ENCODE assay signal across 2 cellular contexts in genomic region chr12:112354399-112354798, GRCh38.
TF ChIP-seq lines count a peak whose summit lies in the region.

No MANE protein-coding gene starts in this region.

TF ChIP-seq in GM12891, 5 proteins besides CTCF, POLR2A, EP300 and RAD21:
- no peak for TF ChIP-seq SPI1 (IDR thresholded peaks at IDR 0.05; ENCODE audit: low read depth, low read length)
- TF ChIP-seq POLR2AphosphoS5 (IDR thresholded peaks at IDR 0.05; ENCODE audit: low read depth, low read length), result no peak
- TF ChIP-seq TAF1 (IDR thresholded peaks at IDR 0.05; ENCODE audit: low read depth, low read length), result no peak
- TF ChIP-seq POU2F2 (IDR thresholded peaks at IDR 0.05; ENCODE audit: low read depth, low read length), result no peak
- TF ChIP-seq PAX5 (IDR thresholded peaks at IDR 0.05; ENCODE audit: insufficient read depth, low read length, severe bottlenecking), result no peak

TF ChIP-seq in GM12878, 131 proteins besides CTCF, POLR2A, EP300 and RAD21:
- TF ChIP-seq MEF2A (IDR thresholded peaks at IDR 0.05; ENCODE audit: insufficient read depth, low read depth, low read length) (no peak), DPF2 (IDR thresholded peaks at IDR 0.05) (no peak), CBFB (IDR thresholded peaks at IDR 0.05; ENCODE audit: low read depth) (no peak)
